In the genomic region with DNA sequence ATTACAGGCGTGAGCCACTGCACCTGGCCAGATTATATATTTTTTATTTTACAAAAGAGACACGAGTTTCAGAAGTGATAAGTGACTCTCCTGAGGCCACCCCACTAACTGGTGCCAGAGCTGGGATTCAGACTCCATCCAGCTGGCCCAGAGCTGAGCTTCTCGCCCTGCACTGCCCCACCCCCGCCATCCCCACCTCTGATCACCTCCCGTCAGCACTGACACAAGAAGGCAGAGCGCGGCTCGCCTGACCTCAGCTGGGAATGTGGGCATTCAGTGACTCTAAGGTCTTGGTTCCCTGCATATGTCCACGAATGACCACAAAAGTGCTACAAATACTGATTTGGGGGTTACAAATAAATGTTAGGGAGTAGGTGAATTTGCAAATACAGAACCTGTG, we compare ENCODE assay signal across 23 cellular contexts. TPM values are rescaled to one million over a fixed set of nuclear protein-coding genes. Genes with fewer than 3 reads are reported as not detected.
"Had no signal": no experiment of that assay in that cellular context is flagged by ENCODE, and none has a peak within 500 bp of the region (broad histone marks: within the 10 kb centered on the region; RNA-seq: fewer than 3 reads in every experiment).

No MANE protein-coding gene starts in this region.

- H3K36me3 Mint-ChIP-seq: activated CD4-positive, alpha-beta memory T cell treated with anti-CD3 and anti-CD28 coated beads for 36 hours; activated naive CD8-positive, alpha-beta T cell had no signal

- H3K27ac Mint-ChIP-seq: activated B cell treated with CpG ODN at 0.5 μM for 24 hours; activated CD4-positive, alpha-beta memory T cell treated with anti-CD3 and anti-CD28 coated beads for 36 hours; activated CD4-positive, alpha-beta T cell treated with anti-CD3 and anti-CD28 coated beads, Interleukin-2, amount 10 ng/mL, durations not matched to agents 7 days and 5 days; activated naive CD4-positive, alpha-beta T cell treated with anti-CD3 and anti-CD28 coated beads for 36 hours; activated naive CD8-positive, alpha-beta T cell; T-helper 1 cell treated with Interleukin-12 subunit alpha and Interleukin-12 subunit beta and Interleukin-4 antibody, amounts not matched to agents 30 μg/mL and 1 μg/mL, for 36 hours had no signal

- H3K36me3 ChIP-seq: adrenal gland had no signal

- H3K27ac ChIP-seq: adrenal gland, RWPE1 had no signal

- H3K4me3 ChIP-seq: adrenal gland had no signal

- ATAC-seq: activated T-cell treated with anti-CD3 and anti-CD28 coated beads, Interleukin-2, amount 50 U/mL, for 4 hours; Panc1 had no signal

- H3K27me3 ChIP-seq: adrenal gland had no signal

- DNase-seq: activated B cell treated with CpG ODN at 0.5 μM for 24 hours; activated CD4-positive, alpha-beta memory T cell treated with anti-CD3 and anti-CD28 coated beads for 36 hours; activated CD4-positive, alpha-beta T cell treated with anti-CD3 and anti-CD28 coated beads for 1 hour; activated CD4-positive, alpha-beta T cell treated with anti-CD3 and anti-CD28 coated beads, Interleukin-2, amount 10 ng/mL, durations not matched to agents 7 days and 5 days; activated CD8-positive, alpha-beta memory T cell treated with anti-CD3 and anti-CD28 coated beads for 24 hours; activated gamma-delta T cell; activated naive CD4-positive, alpha-beta T cell treated with anti-CD3 and anti-CD28 coated beads for 36 hours; activated T-cell treated with anti-CD3 and anti-CD28 coated beads, Interleukin-2, amount 50 U/mL, for 4 hours; anterior cingulate cortex; cerebellar nuclear complex; KG1; NCI-H1092; NCI-H1417; NCI-H1930; NCI-H226; NCI-H69; OCI-M1; Right ventricle myocardium superior had no signal

- H3K9me3 ChIP-seq: adrenal gland had no signal

- H3K4me3 Mint-ChIP-seq: activated B cell treated with CpG ODN at 0.5 μM for 24 hours; activated CD4-positive, alpha-beta memory T cell treated with anti-CD3 and anti-CD28 coated beads for 36 hours; activated CD4-positive, alpha-beta T cell treated with anti-CD3 and anti-CD28 coated beads, Interleukin-2, amount 10 ng/mL, durations not matched to agents 7 days and 5 days; activated naive CD4-positive, alpha-beta T cell treated with anti-CD3 and anti-CD28 coated beads for 36 hours; activated naive CD8-positive, alpha-beta T cell; activated T-cell treated with anti-CD3 and anti-CD28 coated beads, Interleukin-2, amount 50 U/mL, for 4 hours; T-helper 1 cell treated with Interleukin-12 subunit alpha and Interleukin-12 subunit beta and Interleukin-4 antibody, amounts not matched to agents 30 μg/mL and 1 μg/mL, for 36 hours had no signal

- H3K9me3 Mint-ChIP-seq: activated CD4-positive, alpha-beta memory T cell treated with anti-CD3 and anti-CD28 coated beads for 36 hours; activated CD4-positive, alpha-beta T cell treated with anti-CD3 and anti-CD28 coated beads, Interleukin-2, amount 10 ng/mL, durations not matched to agents 7 days and 5 days; activated naive CD4-positive, alpha-beta T cell treated with anti-CD3 and anti-CD28 coated beads for 36 hours; activated T-cell treated with anti-CD3 and anti-CD28 coated beads, Interleukin-2, amount 50 U/mL, for 4 hours; T-helper 1 cell treated with Interleukin-12 subunit alpha and Interleukin-12 subunit beta and Interleukin-4 antibody, amounts not matched to agents 30 μg/mL and 1 μg/mL, for 36 hours had no signal

- H3K27me3 Mint-ChIP-seq: activated CD4-positive, alpha-beta T cell treated with anti-CD3 and anti-CD28 coated beads, Interleukin-2, amount 10 ng/mL, durations not matched to agents 7 days and 5 days; activated naive CD8-positive, alpha-beta T cell had no signal

- H3K4me1 Mint-ChIP-seq: activated B cell treated with CpG ODN at 0.5 μM for 24 hours; activated CD4-positive, alpha-beta T cell treated with anti-CD3 and anti-CD28 coated beads, Interleukin-2, amount 10 ng/mL, durations not matched to agents 7 days and 5 days had no signal

RNA-seq across cellular contexts. Expression of a gene that starts 56.1 kb away (rescaled TPM):
- total RNA-seq: activated B cell treated with CpG ODN at 0.5 μM for 24 hours; activated CD4-positive, alpha-beta memory T cell treated with anti-CD3 and anti-CD28 coated beads for 36 hours; activated CD4-positive, alpha-beta T cell treated with anti-CD3 and anti-CD28 coated beads, Interleukin-2, amount 10 ng/mL, durations not matched to agents 7 days and 5 days; activated naive CD4-positive, alpha-beta T cell treated with anti-CD3 and anti-CD28 coated beads for 36 hours; activated T-cell treated with anti-CD3 and anti-CD28 coated beads, Interleukin-2, amount 50 U/mL, for 4 hours had no signal
